ENCODE assay signal across 8 cellular contexts in genomic region chr2:70124983-70125480, GRCh38. TPM values are rescaled to one million over a fixed set of nuclear protein-coding genes. Genes with fewer than 3 reads are reported as not detected.
DNase-seq lines count a peak whose midpoint lies in the region; ATAC-seq and TF ChIP-seq lines count a peak whose summit lies in the region.

No MANE protein-coding gene starts in this region.

- DNase-seq in C1 segment of cervical spinal cord (lab: John Stamatoyannopoulos, UW) (peak in 12 of 14 donors; percentile 43 to 75 (median 60)), NCI-H345 (lab: John Stamatoyannopoulos, UW) (peak; percentile 65), epithelial cell of prostate (ENCODE audit: low read depth, low spot score) (no peak), mucosa of descending colon (peak; percentile 77 to 82 (median 79))
- DNase-seq in activated CD8-positive, alpha-beta memory T cell treated with anti-CD3 and anti-CD28 coated beads, Interleukin-2, amount 50 U/mL, for 48 hours: peak; percentile 83

- H3K27ac ChIP-seq in epithelial cell of prostate (peak overlapping the region; percentile 82), subcutaneous abdominal adipose tissue (ENCODE audit: low read depth, low read length) (peak overlapping the region; percentile 100)

- no peaks in the 10 kb centered on the region for H3K36me3 ChIP-seq in mucosa of descending colon (ENCODE audit: low read depth)
- no peaks in the 10 kb centered on the region for H3K36me3 ChIP-seq in subcutaneous abdominal adipose tissue (ENCODE audit: control insufficient read depth in 5 of 5, insufficient read depth in 5 of 5, low read length in 5 of 5)

- TF ChIP-seq CTCF in mucosa of descending colon (IDR thresholded peaks at IDR 0.05): no peak

- peaks cover 8% of the 10 kb centered on the region for H3K4me1 ChIP-seq in mucosa of descending colon (ENCODE audit: low read depth)
- H3K4me1 ChIP-seq in subcutaneous abdominal adipose tissue (ENCODE audit: control insufficient read depth in 5 of 5, insufficient read depth in 5 of 5, low read length in 5 of 5): peaks cover 0 to 49% (median 36%) of the 10 kb centered on the region in 5 donors

- no peaks in the 10 kb centered on the region for H3K27me3 ChIP-seq in subcutaneous abdominal adipose tissue (ENCODE audit: control insufficient read depth in 5 of 5, insufficient read depth in 4 of 5, low read length in 5 of 5)

- no peaks in the 10 kb centered on the region for H3K9me3 ChIP-seq in mucosa of descending colon
- H3K9me3 ChIP-seq in subcutaneous abdominal adipose tissue (ENCODE audit: control insufficient read depth in 5 of 5, low read length in 5 of 5): no peaks in the 10 kb centered on the region

- H3K9ac ChIP-seq in subcutaneous abdominal adipose tissue (ENCODE audit: low read length in 5 of 5): peak overlapping the region; percentile 79 to 93 (median 89)

- H3K4me3 ChIP-seq in mucosa of descending colon (peak overlapping the region; percentile 28), subcutaneous abdominal adipose tissue (ENCODE audit: low read depth in 1 of 5, low read length in 5 of 5) (peak overlapping the region; percentile 61 to 80 (median 72))

- intact Hi-C loops in mucosa of descending colon (cut with DNase I, micrococcal nuclease): no loop called here

- ATAC-seq in GM21423 (IDR thresholded peaks at IDR 0.05; ENCODE audit: unreplicated experiment) (peak; percentile 34), mucosa of descending colon (peak; percentile 63), HG03097 (IDR thresholded peaks at IDR 0.05; ENCODE audit: low FRiP score, unreplicated experiment) (no peak)

RNA-seq across cellular contexts. Expression of gene PCBP1, which starts 37.8 kb away (rescaled TPM):
- 100 to 1,000 TPM; 243 to 383 (median 266) TPM for total RNA-seq in mucosa of descending colon
